In genomic region chr5:83513081-83513480, GRCh38 we compare ENCODE assay signal across 2 cellular contexts.
TF ChIP-seq lines count a peak whose summit lies in the region.

No MANE protein-coding gene starts in this region.

TF ChIP-seq in K562, 482 proteins besides CTCF, POLR2A, EP300 and RAD21:
- TF ChIP-seq HCFC1 (IDR thresholded peaks at IDR 0.05; ENCODE audit: low read depth, low read length) (no peak), POLR3A (IDR thresholded peaks at IDR 0.05; ENCODE audit: borderline replicate concordance, extremely low read depth, insufficient read depth, insufficient read length) (no peak), NONO (IDR thresholded peaks at IDR 0.05; ENCODE audit: low read depth in 2 of 2, low read length in 1 of 2) (no peak), TFE3 (CRISPR knock-in tag; IDR thresholded peaks at IDR 0.05) (peak; percentile 13; the same call in 1 of the 2 replicates), ZNF175 (CRISPR knock-in tag; IDR thresholded peaks at IDR 0.05; ENCODE audit: low read depth) (no peak), SMAD4 (CRISPR knock-in tag; conservative IDR thresholded peaks at IDR 0.05) (no peak), NCOA1 (IDR thresholded peaks at IDR 0.05; ENCODE audit: low read depth) (no peak)
- TF ChIP-seq, protein P1, sequence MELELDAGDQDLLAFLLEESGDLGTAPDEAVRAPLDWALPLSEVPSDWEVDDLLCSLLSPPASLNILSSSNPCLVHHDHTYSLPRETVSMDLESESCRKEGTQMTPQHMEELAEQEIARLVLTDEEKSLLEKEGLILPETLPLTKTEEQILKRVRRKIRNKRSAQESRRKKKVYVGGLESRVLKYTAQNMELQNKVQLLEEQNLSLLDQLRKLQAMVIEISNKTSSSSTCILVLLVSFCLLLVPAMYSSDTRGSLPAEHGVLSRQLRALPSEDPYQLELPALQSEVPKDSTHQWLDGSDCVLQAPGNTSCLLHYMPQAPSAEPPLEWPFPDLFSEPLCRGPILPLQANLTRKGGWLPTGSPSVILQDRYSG (tag; conservative IDR thresholded peaks at IDR 0.05; ENCODE audit: low read depth): no peak

TF ChIP-seq in neural cell, 6 proteins besides CTCF, POLR2A, EP300 and RAD21:
- no peak for TF ChIP-seq TAF1 (IDR thresholded peaks at IDR 0.05; ENCODE audit: low read depth)
- no peak for TF ChIP-seq EZH2 (IDR thresholded peaks at IDR 0.05; ENCODE audit: borderline replicate concordance, insufficient read depth, low read length, poor library complexity, severe bottlenecking)
- TF ChIP-seq MXI1 (conservative IDR thresholded peaks at IDR 0.05; ENCODE audit: poor library complexity, severe bottlenecking): no peak
- no peak for TF ChIP-seq REST (IDR thresholded peaks at IDR 0.05; ENCODE audit: borderline replicate concordance)
- TF ChIP-seq SMC3 (conservative IDR thresholded peaks at IDR 0.05; ENCODE audit: poor library complexity): no peak
- TF ChIP-seq POLR2AphosphoS5 (IDR thresholded peaks at IDR 0.05): no peak
TF ChIP-seq in neural cell: peak in this region for 0.
